9 cellular contexts compared by ENCODE assay signal in the genomic region with DNA sequence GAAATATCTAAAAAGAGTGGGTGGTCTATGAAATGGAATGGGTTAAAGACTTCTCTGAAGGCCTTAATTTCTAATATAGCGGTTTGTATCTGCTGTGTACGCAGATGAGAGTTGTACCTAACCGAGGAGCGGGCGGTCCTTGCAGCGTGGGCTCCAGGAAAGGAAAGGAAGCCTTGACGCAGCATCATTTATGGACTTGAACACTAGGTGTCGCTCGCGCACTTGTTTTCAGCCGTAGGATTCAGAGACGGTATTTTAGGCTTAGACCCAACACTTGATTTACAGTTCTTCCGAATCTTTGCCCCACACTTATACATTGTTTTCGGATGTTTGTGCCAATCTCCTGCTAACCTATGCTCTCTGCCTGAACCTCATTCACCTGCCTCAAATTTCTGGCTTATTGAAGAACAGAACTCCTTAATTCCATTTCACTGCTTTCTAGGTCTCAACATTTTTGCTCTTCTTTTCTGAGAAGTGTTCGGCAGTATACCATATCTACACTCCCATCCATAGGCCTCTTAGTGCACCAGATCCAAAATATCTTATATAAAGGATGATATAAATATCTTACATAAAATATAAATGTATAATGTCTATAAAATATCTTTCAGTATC. TPM values are rescaled to one million over a fixed set of nuclear protein-coding genes. Genes with fewer than 3 reads are reported as not detected.
DNase-seq lines count a peak whose midpoint lies in the region; ATAC-seq lines count a peak whose summit lies in the region.
"Had no signal": no experiment of that assay in that cellular context is flagged by ENCODE, and none has a peak within 500 bp of the region (broad histone marks: within the 10 kb centered on the region; RNA-seq: fewer than 3 reads in every experiment).

No MANE protein-coding gene starts in this region.

- ATAC-seq in HG02852 (IDR thresholded peaks at IDR 0.05; ENCODE audit: unreplicated experiment) (peak; percentile 98), T-helper 17 cell (peak; percentile 68)

- H3K9me3 ChIP-seq in T-helper 17 cell (ENCODE audit: control insufficient read depth, low read length, poor library complexity, severe bottlenecking): no peaks in the 10 kb centered on the region

- H3K27me3 Mint-ChIP-seq in T-helper 17 cell: peaks cover 19% of the 10 kb centered on the region

- peaks cover 7% of the 10 kb centered on the region for H3K4me1 Mint-ChIP-seq in T-helper 17 cell

- peak overlapping the region; percentile 38 for H3K27ac ChIP-seq in angular gyrus (ENCODE audit: low read depth, low read length)
- H3K27ac ChIP-seq: BLaER1 had no signal

- H3K36me3 Mint-ChIP-seq in T-helper 17 cell (ENCODE audit: low read depth): no peaks in the 10 kb centered on the region

- peak; percentile 53 for DNase-seq in NCI-H1105 treated with DMSO at 0.1 percent for 48 hours (lab: John Stamatoyannopoulos, UW)
- no peak for DNase-seq in NCI-H1105 (lab: John Stamatoyannopoulos, UW)
- peak; percentile 54 for DNase-seq in NCI-H146 (lab: John Stamatoyannopoulos, UW)
- DNase-seq in T-helper 17 cell: peak; percentile 17 to 55 (median 21)
- DNase-seq in hepatic stellate cell (ENCODE audit: low spot score): peak; percentile 48
- DNase-seq in skeletal muscle cell (ENCODE audit: low read depth): peak; percentile 32

- H3K27ac Mint-ChIP-seq in T-helper 17 cell: no peak overlapping the region

- no peak overlapping the region for H3K4me3 Mint-ChIP-seq in T-helper 17 cell

- H3K4me3 ChIP-seq in skeletal muscle cell (ENCODE audit: low read depth, low read length): no peak overlapping the region
- H3K4me3 ChIP-seq: BLaER1 had no signal

RNA-seq across cellular contexts. Expression of a gene that starts 48.9 kb away (rescaled TPM):
- total RNA-seq in T-helper 17 cell: not detected
